ENCODE assay signal across 1 cellular context in the genomic region with DNA sequence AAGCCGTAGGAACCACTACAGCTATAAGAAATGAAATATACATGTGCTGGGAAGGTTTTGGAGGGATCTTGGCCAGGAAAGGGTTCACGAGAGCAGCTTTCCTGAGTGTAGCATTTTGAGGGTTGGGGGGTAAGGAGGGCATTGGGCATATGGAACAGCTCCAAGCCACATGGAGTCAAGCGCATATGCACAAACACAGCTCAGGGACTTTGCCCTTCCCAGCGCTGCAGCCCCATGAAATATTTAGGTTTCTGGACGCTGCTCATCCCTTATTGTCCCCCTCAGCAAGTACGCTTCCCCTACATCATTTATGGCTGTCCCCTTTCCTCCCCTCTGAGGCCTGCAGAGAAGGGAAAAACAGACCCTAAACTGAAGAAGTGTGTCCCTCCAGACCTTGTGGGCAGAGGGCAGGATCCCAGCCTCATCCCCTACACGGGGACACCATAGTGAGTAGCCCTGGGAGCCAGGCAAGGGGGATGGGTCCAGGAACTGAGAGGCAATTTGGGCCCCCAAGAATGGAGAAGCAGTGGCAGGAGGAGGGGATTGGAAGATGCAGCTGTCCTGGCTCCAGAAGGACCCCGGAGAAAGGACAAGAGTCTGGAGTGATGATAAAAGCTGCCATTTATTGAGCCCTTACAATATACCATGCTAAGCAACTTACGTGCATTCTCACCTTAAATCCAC.
TF ChIP-seq lines count a peak whose summit lies in the region.

No MANE protein-coding gene starts in this region.

TF ChIP-seq in WTC11, 78 proteins besides CTCF, POLR2A, EP300 and RAD21 (continued from another document):
- TF ChIP-seq, protein P1, sequence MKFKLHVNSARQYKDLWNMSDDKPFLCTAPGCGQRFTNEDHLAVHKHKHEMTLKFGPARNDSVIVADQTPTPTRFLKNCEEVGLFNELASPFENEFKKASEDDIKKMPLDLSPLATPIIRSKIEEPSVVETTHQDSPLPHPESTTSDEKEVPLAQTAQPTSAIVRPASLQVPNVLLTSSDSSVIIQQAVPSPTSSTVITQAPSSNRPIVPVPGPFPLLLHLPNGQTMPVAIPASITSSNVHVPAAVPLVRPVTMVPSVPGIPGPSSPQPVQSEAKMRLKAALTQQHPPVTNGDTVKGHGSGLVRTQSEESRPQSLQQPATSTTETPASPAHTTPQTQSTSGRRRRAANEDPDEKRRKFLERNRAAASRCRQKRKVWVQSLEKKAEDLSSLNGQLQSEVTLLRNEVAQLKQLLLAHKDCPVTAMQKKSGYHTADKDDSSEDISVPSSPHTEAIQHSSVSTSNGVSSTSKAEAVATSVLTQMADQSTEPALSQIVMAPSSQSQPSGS (CRISPR knock-in tag; IDR thresholded peaks at IDR 0.05; ENCODE audit: borderline replicate concordance, low read depth) = no peak
- TF ChIP-seq, protein P2, sequence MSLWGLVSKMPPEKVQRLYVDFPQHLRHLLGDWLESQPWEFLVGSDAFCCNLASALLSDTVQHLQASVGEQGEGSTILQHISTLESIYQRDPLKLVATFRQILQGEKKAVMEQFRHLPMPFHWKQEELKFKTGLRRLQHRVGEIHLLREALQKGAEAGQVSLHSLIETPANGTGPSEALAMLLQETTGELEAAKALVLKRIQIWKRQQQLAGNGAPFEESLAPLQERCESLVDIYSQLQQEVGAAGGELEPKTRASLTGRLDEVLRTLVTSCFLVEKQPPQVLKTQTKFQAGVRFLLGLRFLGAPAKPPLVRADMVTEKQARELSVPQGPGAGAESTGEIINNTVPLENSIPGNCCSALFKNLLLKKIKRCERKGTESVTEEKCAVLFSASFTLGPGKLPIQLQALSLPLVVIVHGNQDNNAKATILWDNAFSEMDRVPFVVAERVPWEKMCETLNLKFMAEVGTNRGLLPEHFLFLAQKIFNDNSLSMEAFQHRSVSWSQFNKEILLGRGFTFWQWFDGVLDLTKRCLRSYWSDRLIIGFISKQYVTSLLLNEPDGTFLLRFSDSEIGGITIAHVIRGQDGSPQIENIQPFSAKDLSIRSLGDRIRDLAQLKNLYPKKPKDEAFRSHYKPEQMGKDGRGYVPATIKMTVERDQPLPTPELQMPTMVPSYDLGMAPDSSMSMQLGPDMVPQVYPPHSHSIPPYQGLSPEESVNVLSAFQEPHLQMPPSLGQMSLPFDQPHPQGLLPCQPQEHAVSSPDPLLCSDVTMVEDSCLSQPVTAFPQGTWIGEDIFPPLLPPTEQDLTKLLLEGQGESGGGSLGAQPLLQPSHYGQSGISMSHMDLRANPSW (CRISPR knock-in tag; conservative IDR thresholded peaks at IDR 0.05; ENCODE audit: low read depth) = no peak
- no peak for TF ChIP-seq NFYB (CRISPR knock-in tag; conservative IDR thresholded peaks at IDR 0.05; ENCODE audit: low read depth)
- TF ChIP-seq NFE2L1 (CRISPR knock-in tag; IDR thresholded peaks at IDR 0.05) = no peak
- no peak for TF ChIP-seq ZNF317 (CRISPR knock-in tag; IDR thresholded peaks at IDR 0.05; ENCODE audit: borderline replicate concordance, low read depth)
- TF ChIP-seq ZNF219 (CRISPR knock-in tag; IDR thresholded peaks at IDR 0.05; ENCODE audit: borderline replicate concordance) = no peak
- no peak for TF ChIP-seq CREB1 (CRISPR knock-in tag; IDR thresholded peaks at IDR 0.05)
